Comparison of ENCODE assay signal across 1 cellular context in genomic region chr19:11437955-11438354, GRCh38.
TF ChIP-seq lines count a peak whose summit lies in the region.

No MANE protein-coding gene starts in this region.

TF ChIP-seq in GM12878, 131 proteins besides CTCF, POLR2A, EP300 and RAD21:
- TF ChIP-seq IKZF2 (IDR thresholded peaks at IDR 0.05) (peak; percentile 27 to 28; a peak in 1 of 4 replicates), SIX5 (IDR thresholded peaks at IDR 0.05; ENCODE audit: low read depth, low read length, severe bottlenecking) (no peak), SPI1 (IDR thresholded peaks at IDR 0.05; ENCODE audit: borderline replicate concordance, insufficient read depth, low read depth, low read length) (peak; percentile 53; the same call in 1 of the 2 replicates), TCF12 (IDR thresholded peaks at IDR 0.05; ENCODE audit: low read depth, low read length) (0 out of 2 replicates have a peak, but pooled peaks have one; percentile 29), DPF2 (IDR thresholded peaks at IDR 0.05) (no peak)
